1 cellular context compared by ENCODE assay signal in genomic region chr2:127408807-127409099, GRCh38.
TF ChIP-seq lines count a peak whose summit lies in the region.

No MANE protein-coding gene starts in this region.

TF ChIP-seq in WTC11, 78 proteins besides CTCF, POLR2A, EP300 and RAD21 (continued from another document):
- TF ChIP-seq PREB (CRISPR knock-in tag; IDR thresholded peaks at IDR 0.05; ENCODE audit: borderline replicate concordance) = no peak
- TF ChIP-seq MYBL2 (CRISPR knock-in tag; IDR thresholded peaks at IDR 0.05) = no peak
- no peak for TF ChIP-seq NR3C1 (CRISPR knock-in tag; conservative IDR thresholded peaks at IDR 0.05; ENCODE audit: low read depth)
TF ChIP-seq in WTC11: peak in this region for 0.
